22 cellular contexts compared by ENCODE assay signal in genomic region chr2:234535359-234535758, GRCh38.
"Had no signal": no experiment of that assay in that cellular context is flagged by ENCODE, and none has a peak within 500 bp of the region (broad histone marks: within the 10 kb centered on the region; RNA-seq: fewer than 3 reads in every experiment).

No MANE protein-coding gene starts in this region.

- H3K36me3 Mint-ChIP-seq: memory B cell; natural killer cell treated with Interleukin-12 subunit alpha and Interleukin-12 subunit beta and Interleukin-15 and Interleukin-18, amount 100 ng/mL, for 72 hours; stimulated activated naive B cell treated with anti-CD40 and anti-IgM and Interleukin-4, amounts not matched to agents 10 μg/mL and 1 μg/mL and 100 μg/mL, for 72 hours had no signal

- H3K27me3 ChIP-seq: ovary, upper lobe of left lung had no signal

- H3K4me3 Mint-ChIP-seq: memory B cell; naive B cell; natural killer cell treated with Interleukin-12 subunit alpha and Interleukin-12 subunit beta and Interleukin-15 and Interleukin-18, amount 100 ng/mL, for 72 hours; stimulated activated naive B cell treated with anti-CD40 and anti-IgM and Interleukin-4, amounts not matched to agents 10 μg/mL and 1 μg/mL and 100 μg/mL, for 72 hours; stimulated activated naive CD8-positive, alpha-beta T cell treated with anti-CD3 and anti-CD28 coated beads, Interleukin-15, Interleukin-2, amounts not matched to agents 100 ng/mL and 50 ng/mL, for 24 hours had no signal

- DNase-seq: cortex of kidney; gastrocnemius medialis; head of caudate nucleus; mucosa of descending colon; naive B cell; occipital lobe; ovary; posterior cingulate gyrus; psoas muscle; right cardiac atrium; stimulated activated CD4-positive, alpha-beta T cell treated with anti-CD3 and anti-CD28 coated beads, Interleukin-15, amount 100 ng/mL, for 24 hours; stimulated activated CD4-positive, alpha-beta T cell treated with anti-CD3 and anti-CD28 coated beads, Interleukin-2, amount 100 ng/mL, for 48 hours; stimulated activated naive B cell treated with anti-CD40 and anti-IgM and Interleukin-4, amounts not matched to agents 10 μg/mL and 1 μg/mL and 100 μg/mL, for 72 hours; upper lobe of left lung had no signal

- H3K9me3 Mint-ChIP-seq: natural killer cell treated with Interleukin-12 subunit alpha and Interleukin-12 subunit beta and Interleukin-15 and Interleukin-18, amount 100 ng/mL, for 72 hours had no signal

- H3K4me1 Mint-ChIP-seq: memory B cell; naive B cell; stimulated activated naive B cell treated with anti-CD40 and anti-IgM and Interleukin-4, amounts not matched to agents 10 μg/mL and 1 μg/mL and 100 μg/mL, for 72 hours had no signal

- H3K9me3 ChIP-seq: gastrocnemius medialis, mucosa of descending colon, ovary, thoracic aorta had no signal

- ATAC-seq: gastrocnemius medialis; left lobe of liver; mucosa of descending colon; natural killer cell treated with Interleukin-12 subunit alpha and Interleukin-12 subunit beta and Interleukin-15 and Interleukin-18, amount 100 ng/mL, for 72 hours; psoas muscle; right cardiac atrium; stimulated activated naive B cell treated with anti-CD40 and anti-IgM and Interleukin-4, amounts not matched to agents 10 μg/mL and 1 μg/mL and 100 μg/mL, for 72 hours had no signal

- H3K27ac ChIP-seq: gastrocnemius medialis, ovary, psoas muscle, skin epidermis, thoracic aorta, tibial nerve, upper lobe of left lung had no signal

- H3K27ac Mint-ChIP-seq: memory B cell; naive B cell; natural killer cell treated with Interleukin-12 subunit alpha and Interleukin-12 subunit beta and Interleukin-15 and Interleukin-18, amount 100 ng/mL, for 72 hours; stimulated activated naive B cell treated with anti-CD40 and anti-IgM and Interleukin-4, amounts not matched to agents 10 μg/mL and 1 μg/mL and 100 μg/mL, for 72 hours; stimulated activated naive CD8-positive, alpha-beta T cell treated with anti-CD3 and anti-CD28 coated beads, Interleukin-15, Interleukin-2, amounts not matched to agents 100 ng/mL and 50 ng/mL, for 24 hours had no signal

- H3K4me1 ChIP-seq: gastrocnemius medialis, psoas muscle, tibial nerve, upper lobe of left lung had no signal

- H3K36me3 ChIP-seq: gastrocnemius medialis, ovary, thoracic aorta, tibial nerve, upper lobe of left lung had no signal

- H3K4me3 ChIP-seq: gastrocnemius medialis, lung, mucosa of descending colon, ovary, psoas muscle, skin epidermis, thoracic aorta, tibial nerve, upper lobe of left lung had no signal
